ENCODE assay signal across 22 cellular contexts in genomic region chr1:30645807-30646206, GRCh38.
A peak's percentile ranks its signal among the peaks of the same experiment; 100 is the strongest.
DNase-seq lines count a peak whose midpoint lies in the region; ATAC-seq and TF ChIP-seq lines count a peak whose summit lies in the region.
"Had no signal": no experiment of that assay in that cellular context is flagged by ENCODE, and none has a peak within 500 bp of the region (broad histone marks: within the 10 kb centered on the region; RNA-seq: fewer than 3 reads in every experiment).

No MANE protein-coding gene starts in this region.

- H3K27ac Mint-ChIP-seq in activated naive CD8-positive, alpha-beta T cell treated with anti-CD3 and anti-CD28 coated beads for 36 hours: no peak overlapping the region
- H3K27ac Mint-ChIP-seq: activated B cell treated with CpG ODN at 0.5 μM for 24 hours; activated CD8-positive, alpha-beta T cell treated with anti-CD3 and anti-CD28 coated beads, Interleukin-2, amount 10 ng/mL, durations not matched to agents 7 days and 5 days; activated naive CD8-positive, alpha-beta T cell treated with anti-CD3 and anti-CD28 coated beads, Interleukin-2, amount 50 U/mL, for 24 hours; T-helper 17 cell had no signal

- no peak overlapping the region for H3K4me3 Mint-ChIP-seq in activated naive CD8-positive, alpha-beta T cell treated with anti-CD3 and anti-CD28 coated beads for 36 hours
- H3K4me3 Mint-ChIP-seq: activated B cell treated with CpG ODN at 0.5 μM for 24 hours; activated CD8-positive, alpha-beta T cell treated with anti-CD3 and anti-CD28 coated beads, Interleukin-2, amount 10 ng/mL, durations not matched to agents 7 days and 5 days; activated naive CD8-positive, alpha-beta T cell treated with anti-CD3 and anti-CD28 coated beads, Interleukin-2, amount 50 U/mL, for 24 hours; T-helper 17 cell had no signal

- H3K4me1 Mint-ChIP-seq in activated naive CD8-positive, alpha-beta T cell treated with anti-CD3 and anti-CD28 coated beads for 36 hours: peaks cover 4% of the 10 kb centered on the region
- H3K4me1 Mint-ChIP-seq: activated B cell treated with CpG ODN at 0.5 μM for 24 hours; activated naive CD8-positive, alpha-beta T cell treated with anti-CD3 and anti-CD28 coated beads, Interleukin-2, amount 50 U/mL, for 24 hours had no signal

- no peaks in the 10 kb centered on the region for H3K79me2 ChIP-seq in GM23248 (ENCODE audit: insufficient read depth)

- no peaks in the 10 kb centered on the region for H3F3A ChIP-seq in GM23248 (ENCODE audit: insufficient read depth)

- no peak overlapping the region for H3K4me3 ChIP-seq in GM23248
- no peak overlapping the region for H3K4me3 ChIP-seq in fibroblast of mammary gland (ENCODE audit: control insufficient read depth, low read depth, low read length)
- H3K4me3 ChIP-seq: left ventricle myocardium inferior, sigmoid colon, testis had no signal

- WGBS in GM23248 (ENCODE audit: low coverage in 1 of 2, low lambda C conversion rate in 2 of 2, missing lambda C conversion rate in 2 of 2), 2 experiments: 39 to 40% methylated on average over 3 of the region's 3 CpGs

- no peaks in the 10 kb centered on the region for H4K20me1 ChIP-seq in GM23248 (ENCODE audit: insufficient read depth)

- H3K36me3 Mint-ChIP-seq in activated naive CD8-positive, alpha-beta T cell treated with anti-CD3 and anti-CD28 coated beads for 36 hours: no peaks in the 10 kb centered on the region

- no peaks in the 10 kb centered on the region for H3K9me3 ChIP-seq in GM23248 (ENCODE audit: low read depth)
- H3K9me3 ChIP-seq: left ventricle myocardium inferior, sigmoid colon, testis had no signal

- H3K4me1 ChIP-seq in GM23248 (ENCODE audit: insufficient read depth): no peaks in the 10 kb centered on the region
- H3K4me1 ChIP-seq: left ventricle myocardium inferior, testis had no signal

- H3K4me2 ChIP-seq in GM23248 (ENCODE audit: unreplicated experiment): no peak overlapping the region

- H2AFZ ChIP-seq in GM23248: no peak overlapping the region

- DNase-seq in GM23248: peak; percentile 88
- peak; percentile 61 for DNase-seq in RPMI7951 (ENCODE audit: low read depth)
- peak; percentile 88 for DNase-seq in fibroblast of mammary gland (ENCODE audit: low read depth)
- DNase-seq in stromal cell of bone marrow (ENCODE audit: low read depth): peak; percentile 54
- DNase-seq in dedifferentiated amniotic fluid mesenchymal stem cell (ENCODE audit: extremely low spot score): no peak
- no peak for DNase-seq in activated naive CD8-positive, alpha-beta T cell treated with anti-CD3 and anti-CD28 coated beads for 36 hours
- DNase-seq: activated B cell treated with CpG ODN at 0.5 μM for 24 hours; activated CD8-positive, alpha-beta T cell treated with anti-CD3 and anti-CD28 coated beads, Interleukin-2, amount 10 ng/mL, durations not matched to agents 7 days and 5 days; activated naive CD8-positive, alpha-beta T cell treated with anti-CD3 and anti-CD28 coated beads, Interleukin-2, amount 50 U/mL, for 24 hours; central memory CD4-positive, alpha-beta T cell; DMS 273 treated with DMSO at 0.1 percent for 48 hours; effector memory CD4-positive, alpha-beta T cell; left ventricle myocardium inferior; NCI-H1436 treated with DMSO at 0.1 percent for 48 hours; occipital lobe; SIG-M5; sigmoid colon; stimulated activated CD4-positive, alpha-beta T cell treated with anti-CD3 and anti-CD28 coated beads, Interleukin-4, amount 100 ng/mL, for 4 hours; stimulated activated CD8-positive, alpha-beta memory T cell treated with anti-CD3 and anti-CD28 coated beads, Interleukin-4, amount 100 ng/mL, for 48 hours; T-helper 17 cell; testis had no signal

- no peaks in the 10 kb centered on the region for H3K9me2 ChIP-seq in GM23248 (ENCODE audit: insufficient read depth)

- no peak overlapping the region for H3K9ac ChIP-seq in GM23248

- peaks cover 21% of the 10 kb centered on the region for H3K27me3 ChIP-seq in GM23248 (replicated peaks; ENCODE audit: insufficient read depth)
- H3K27me3 ChIP-seq: testis had no signal

- no peak overlapping the region for H3K27ac ChIP-seq in GM23248
- H3K27ac ChIP-seq: left ventricle myocardium inferior, sigmoid colon, testis had no signal

- TF ChIP-seq CTCF in fibroblast of mammary gland (conservative IDR thresholded peaks at IDR 0.05; ENCODE audit: control insufficient read depth, insufficient read depth, low read depth, low read length): no peak

- H3K27me3 Mint-ChIP-seq in activated naive CD8-positive, alpha-beta T cell treated with anti-CD3 and anti-CD28 coated beads for 36 hours: peaks cover 40% of the 10 kb centered on the region

- H3K9me3 Mint-ChIP-seq in activated naive CD8-positive, alpha-beta T cell treated with anti-CD3 and anti-CD28 coated beads for 36 hours: no peaks in the 10 kb centered on the region
- H3K9me3 Mint-ChIP-seq: activated B cell treated with CpG ODN at 0.5 μM for 24 hours; activated naive CD8-positive, alpha-beta T cell treated with anti-CD3 and anti-CD28 coated beads, Interleukin-2, amount 50 U/mL, for 24 hours had no signal

- in situ Hi-C loops in GM23248 (cut with MboI): no loop called here

- ATAC-seq in HG03521 (IDR thresholded peaks at IDR 0.05; ENCODE audit: unreplicated experiment): no peak
- ATAC-seq: activated CD8-positive, alpha-beta T cell treated with anti-CD3 and anti-CD28 coated beads, Interleukin-2, amount 10 ng/mL, durations not matched to agents 7 days and 5 days; activated naive CD8-positive, alpha-beta T cell treated with anti-CD3 and anti-CD28 coated beads, Interleukin-2, amount 50 U/mL, for 24 hours; T-helper 17 cell had no signal

- H3K36me3 ChIP-seq in GM23248 (ENCODE audit: low read depth): no peaks in the 10 kb centered on the region
- H3K36me3 ChIP-seq: left ventricle myocardium inferior, sigmoid colon had no signal

Comparison
In these comparisons a context has a peak if more than half of its experiments do, and no peak if none do; other contexts are left out.
1. DNase-seq: peak in GM23248 (single experiment), RPMI7951 (single experiment), fibroblast of mammary gland (single experiment) and stromal cell of bone marrow (single experiment); none in dedifferentiated amniotic fluid mesenchymal stem cell (single experiment) and activated naive CD8-positive, alpha-beta T cell treated with anti-CD3 and anti-CD28 coated beads for 36 hours (single experiment).